In the genomic region with DNA sequence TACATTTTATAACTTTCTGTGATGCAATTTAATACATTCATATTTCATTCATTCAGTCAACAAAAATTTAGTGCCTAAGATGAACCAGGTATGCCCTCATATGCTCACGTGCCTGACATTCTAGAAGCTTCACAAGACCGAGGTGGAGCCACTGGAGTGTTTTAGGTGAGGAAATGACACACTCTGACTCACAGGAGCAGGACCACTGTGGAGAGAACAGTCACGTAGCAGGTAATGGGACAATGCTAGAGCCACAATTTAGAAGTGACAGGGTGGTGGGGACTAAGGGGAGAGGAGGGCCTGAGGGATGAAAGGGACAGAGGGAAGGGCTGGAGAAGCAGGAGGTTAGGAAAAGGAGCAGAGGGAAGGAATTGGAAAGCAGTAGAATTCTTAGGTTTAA, we compare ENCODE assay signal across 15 cellular contexts. TPM values are rescaled to one million over a fixed set of nuclear protein-coding genes. Genes with fewer than 3 reads are reported as not detected.
A peak's percentile ranks its signal among the peaks of the same experiment; 100 is the strongest.
DNase-seq lines count a peak whose midpoint lies in the region; ATAC-seq, FAIRE-seq and TF ChIP-seq lines count a peak whose summit lies in the region.
"Had no signal": no experiment of that assay in that cellular context is flagged by ENCODE, and none has a peak within 500 bp of the region (broad histone marks: within the 10 kb centered on the region; RNA-seq: fewer than 3 reads in every experiment).

No MANE protein-coding gene starts in this region.

- TF ChIP-seq POLR2A in K562 (conservative IDR thresholded peaks at IDR 0.05) = no peak
- TF ChIP-seq POLR2A in suprapubic skin (IDR thresholded peaks at IDR 0.05) = no peak

- no peak for TF ChIP-seq EP300 in K562 (IDR thresholded peaks at IDR 0.05; ENCODE audit: low read length)
- no peak for TF ChIP-seq EP300 in suprapubic skin (IDR thresholded peaks at IDR 0.05)

- CTCF ChIA-PET in K562 (lab: Yijun Ruan, JAX; ENCODE audit: low intra/inter-chr PET ratio) = no interaction called here

- intact Hi-C loops in K562 (cut with micrococcal nuclease) = no loop called here

- H3K9ac ChIP-seq in K562 (ENCODE audit: insufficient read depth in 1 of 2, low read depth in 2 of 2, low read length in 2 of 2) = no peak overlapping the region

- peaks cover 0 to 9% of the 10 kb centered on the region in 2 experiments; a peak in 1 of 5 replicates for H3K27me3 ChIP-seq in K562 (ENCODE audit: control insufficient read depth in 2 of 2, insufficient read depth in 2 of 2, low read length in 2 of 2)
- no peaks in the 10 kb centered on the region for H3K27me3 ChIP-seq in suprapubic skin
- H3K27me3 ChIP-seq: vagina had no signal

- no peak overlapping the region for H3K27ac ChIP-seq in K562 (ENCODE audit: extremely low read depth, low read depth, low read length)
- H3K27ac ChIP-seq in suprapubic skin = no peak overlapping the region
- H3K27ac ChIP-seq: vagina had no signal

- no peaks in the 10 kb centered on the region for H3K9me3 ChIP-seq in T-helper 17 cell (ENCODE audit: control insufficient read depth, low read length, poor library complexity, severe bottlenecking)
- no peaks in the 10 kb centered on the region for H3K9me3 ChIP-seq in K562 (replicated peaks; ENCODE audit: control insufficient read depth, insufficient read depth, low read depth, low read length)
- H3K9me3 ChIP-seq in suprapubic skin = no peaks in the 10 kb centered on the region
- H3K9me3 ChIP-seq: vagina had no signal

- H3K9me1 ChIP-seq in K562 (ENCODE audit: control insufficient read depth, insufficient read depth, low read length) = no peaks in the 10 kb centered on the region

- ATAC-seq in T-helper 17 cell = no peak
- ATAC-seq in K562 = peak; percentile 35; the same call in 1 of the 3 replicates
- peak; percentile 72 for ATAC-seq in stimulated activated effector memory CD8-positive, alpha-beta T cell treated with anti-CD3 and anti-CD28 coated beads, Interleukin-12 subunit alpha, Interleukin-12 subunit beta, amount 100 ng/mL, for 72 hours
- ATAC-seq in HG02884 (IDR thresholded peaks at IDR 0.05; ENCODE audit: unreplicated experiment) = no peak

- H3K4me3 Mint-ChIP-seq in T-helper 17 cell = peak overlapping the region; percentile 73
- peak overlapping the region; percentile 80 for H3K4me3 Mint-ChIP-seq in stimulated activated effector memory CD8-positive, alpha-beta T cell treated with anti-CD3 and anti-CD28 coated beads, Interleukin-12 subunit alpha, Interleukin-12 subunit beta, amount 100 ng/mL, for 72 hours

- H3K4me1 ChIP-seq in K562 (replicated peaks in 1 of 2; ENCODE audit: control insufficient read depth in 2 of 2, insufficient read depth in 2 of 2, low read length in 2 of 2) (peaks cover 0 to 10% of the 10 kb centered on the region in 2 experiments; a peak in 2 of 5 replicates), suprapubic skin (no peaks in the 10 kb centered on the region)
- H3K4me1 ChIP-seq: vagina had no signal

- no peaks in the 10 kb centered on the region for H3K9me3 Mint-ChIP-seq in stimulated activated effector memory CD8-positive, alpha-beta T cell treated with anti-CD3 and anti-CD28 coated beads, Interleukin-12 subunit alpha, Interleukin-12 subunit beta, amount 100 ng/mL, for 72 hours
- H3K9me3 Mint-ChIP-seq: activated naive CD8-positive, alpha-beta T cell treated with anti-CD3 and anti-CD28 coated beads, Interleukin-2, amount 10 ng/mL, durations not matched to agents 7 days and 5 days; immature natural killer cell; naive B cell had no signal

- no peak for TF ChIP-seq CTCF in K562 (IDR thresholded peaks at IDR 0.05 in 2 of 3, conservative IDR thresholded peaks at IDR 0.05 in 1 of 3; ENCODE audit: insufficient read depth in 2 of 3, low read depth in 1 of 3, low read length in 3 of 3)
- no peak for TF ChIP-seq CTCF in suprapubic skin (IDR thresholded peaks at IDR 0.05)

- POLR2A ChIA-PET in K562 (lab: Yijun Ruan, JAX) = no interaction called here

- H3K79me2 ChIP-seq in K562 (ENCODE audit: control insufficient read depth, insufficient read depth, low read length) = no peaks in the 10 kb centered on the region

- peak overlapping the region; percentile 90 for H3K27ac Mint-ChIP-seq in T-helper 17 cell
- H3K27ac Mint-ChIP-seq in stimulated activated effector memory CD8-positive, alpha-beta T cell treated with anti-CD3 and anti-CD28 coated beads, Interleukin-12 subunit alpha, Interleukin-12 subunit beta, amount 100 ng/mL, for 72 hours = no peak overlapping the region

- H3K36me3 ChIP-seq in K562 (ENCODE audit: control insufficient read depth, insufficient read depth, low read length) = no peaks in the 10 kb centered on the region
- H3K36me3 ChIP-seq in suprapubic skin = no peaks in the 10 kb centered on the region
- H3K36me3 ChIP-seq: vagina had no signal

- peaks cover 8% of the 10 kb centered on the region for H3K4me1 Mint-ChIP-seq in T-helper 17 cell
- peaks cover 32% of the 10 kb centered on the region for H3K4me1 Mint-ChIP-seq in stimulated activated effector memory CD8-positive, alpha-beta T cell treated with anti-CD3 and anti-CD28 coated beads, Interleukin-12 subunit alpha, Interleukin-12 subunit beta, amount 100 ng/mL, for 72 hours

- no peaks in the 10 kb centered on the region for H3K36me3 Mint-ChIP-seq in T-helper 17 cell (ENCODE audit: low read depth)
- no peaks in the 10 kb centered on the region for H3K36me3 Mint-ChIP-seq in stimulated activated effector memory CD8-positive, alpha-beta T cell treated with anti-CD3 and anti-CD28 coated beads, Interleukin-12 subunit alpha, Interleukin-12 subunit beta, amount 100 ng/mL, for 72 hours
- H3K36me3 Mint-ChIP-seq: activated naive CD8-positive, alpha-beta T cell treated with anti-CD3 and anti-CD28 coated beads, Interleukin-2, amount 10 ng/mL, durations not matched to agents 7 days and 5 days; immature natural killer cell; naive B cell had no signal

- peak; percentile 15 for FAIRE-seq in K562 (lab: Jason Lieb, UNC)
- FAIRE-seq: G401.6, GM18507 had no signal

- TF ChIP-seq RAD21 in K562 (CRISPR knock-in tag; conservative IDR thresholded peaks at IDR 0.05 in 1 of 2, IDR thresholded peaks at IDR 0.05 in 1 of 2) = no peak

- H3K4me3 ChIP-seq in K562 = no peak overlapping the region
- no peak overlapping the region for H3K4me3 ChIP-seq in suprapubic skin
- H3K4me3 ChIP-seq: vagina had no signal

- no peaks in the 10 kb centered on the region for H3K27me3 Mint-ChIP-seq in T-helper 17 cell
- H3K27me3 Mint-ChIP-seq: activated naive CD8-positive, alpha-beta T cell treated with anti-CD3 and anti-CD28 coated beads, Interleukin-2, amount 10 ng/mL, durations not matched to agents 7 days and 5 days; naive B cell had no signal

- BruUV-seq in K562 (replicated peaks; lab: Mats Ljungman, UMichigan) = no TSS peak

- WGBS in K562 (ENCODE audit: insufficient coverage, low coverage, missing lambda C conversion rate) = 4% methylated on average over 3 of the region's 3 CpGs
- WGBS in suprapubic skin = no CpG with 5 or more reads among the region's 3 CpGs

- in situ Hi-C loops in K562 (cut with MboI) = loop anchor here (5.0 kb wide), 1 partner anchor 37 kb away; no protein-coding TSS in a partner anchor

- no peak overlapping the region for H2AFZ ChIP-seq in K562 (ENCODE audit: low read depth, low read length)

- no peak overlapping the region for H3K4me2 ChIP-seq in K562 (ENCODE audit: insufficient read depth, low read length)

- DNase-seq in activated effector memory CD4-positive, alpha-beta T cell treated with anti-CD3 and anti-CD28 coated beads, Interleukin-2, amount 50 U/mL, for 16 hours = peak; percentile 72
- no peak for DNase-seq in activated effector memory CD4-positive, alpha-beta T cell treated with Interleukin-2 at 50 U/mL for 16 hours
- DNase-seq in T-helper 17 cell (no peak), K562 (ENCODE audit: extremely low read depth in 1 of 4, low spot score in 3 of 4) (no peak), suprapubic skin (ENCODE audit: low spot score in 2 of 2) (no peak), SIG-M5 treated with dmso at 0.1 percent for 504 hours (lab: John Stamatoyannopoulos, UW; ENCODE audit: unreplicated experiment) (no peak)
- DNase-seq in stimulated activated effector memory CD8-positive, alpha-beta T cell treated with anti-CD3 and anti-CD28 coated beads, Interleukin-12 subunit alpha, Interleukin-12 subunit beta, amount 100 ng/mL, for 72 hours (ENCODE audit: low spot score in 2 of 2) = no peak
- DNase-seq: activated naive CD8-positive, alpha-beta T cell treated with anti-CD3 and anti-CD28 coated beads, Interleukin-2, amount 10 ng/mL, durations not matched to agents 7 days and 5 days; cortex of kidney; immature natural killer cell; naive B cell had no signal

- H4K20me1 ChIP-seq in K562 (replicated peaks; ENCODE audit: control insufficient read depth, insufficient read depth, low read length) = no peaks in the 10 kb centered on the region

RNA-seq across cellular contexts. Expression of a gene that starts 17.6 kb away (rescaled TPM):
- total RNA-seq in T-helper 17 cell (1,000 to 10,000 TPM; 1,960 to 2,242 TPM), K562 (2014; rRNA removed) (not detected in 2 replicates), K562 (2014; rRNA removed; fragmentation: Illumina TruSeq; extraction: Trizol) (not detected in 2 replicates), K562 (2015; rRNA removed; fragmentation: Illumina TruSeq; extraction: Trizol) (not detected in 2 replicates), K562 (2021) (3.3 and 4.5 TPM in 2 replicates), suprapubic skin (100 to 1,000 TPM; 455 to 546 (median 499) TPM)
- total RNA-seq in K562 (2011; cell fraction: chromatin; rRNA removed; ENCODE audit: low replicate concordance) = not detected in 2 replicates
- total RNA-seq in K562 (2011; cell fraction: nucleolus; rRNA removed) = not detected in 2 replicates
- total RNA-seq in K562 (2011; cell fraction: nucleoplasm; rRNA removed) = not detected in 2 replicates
- polyA plus RNA-seq in K562 (2011; rRNA removed) (not detected in 2 replicates), K562 (2014; fragmentation: Illumina TruSeq; extraction: Trizol) (not detected in 2 replicates), K562 (2014; fragmentation: Nextera tagmentation; extraction: Ambion mirVana) (not detected), K562 (2014; rRNA removed) (0.09 and 0.46 TPM in 2 replicates)
- 0.04 and 0.09 TPM in 2 replicates for polyA plus RNA-seq in K562 (2011; cell fraction: cytosol; rRNA removed)
- not detected in 2 replicates for polyA plus RNA-seq in K562 (2011; cell fraction: nucleus; rRNA removed)
- 0.04 and 0.15 TPM in 2 replicates for polyA plus RNA-seq in K562 (2012)
- polyA minus RNA-seq in K562 (2011; rRNA and poly(A)+ RNA removed) = 0.27 TPM in 1 of 2 replicates, not detected in the other
- 3.5 and 8.9 TPM in 2 replicates for polyA minus RNA-seq in K562 (2011; cell fraction: cytosol; rRNA and poly(A)+ RNA removed)
- polyA minus RNA-seq in K562 (2011; cell fraction: nucleus; rRNA and poly(A)+ RNA removed) = 0.78 and 1.1 TPM in 2 replicates

Comparison
In these comparisons a context has a peak if more than half of its experiments do, and no peak if none do; other contexts are left out.
1. ATAC-seq: peak in K562 (single experiment) and stimulated activated effector memory CD8-positive, alpha-beta T cell treated with anti-CD3 and anti-CD28 coated beads, Interleukin-12 subunit alpha, Interleukin-12 subunit beta, amount 100 ng/mL, for 72 hours (single experiment); none in T-helper 17 cell (single experiment) and HG02884 (single experiment).
2. RNA of a gene that starts 17.6 kb away (total RNA-seq): 1,960 to 2,242 TPM in T-helper 17 cell and 455 to 546 TPM in suprapubic skin; 3.3 to 4.5 TPM in K562; every median in the first group is over 10 times any median in the second.